In the genomic region with DNA sequence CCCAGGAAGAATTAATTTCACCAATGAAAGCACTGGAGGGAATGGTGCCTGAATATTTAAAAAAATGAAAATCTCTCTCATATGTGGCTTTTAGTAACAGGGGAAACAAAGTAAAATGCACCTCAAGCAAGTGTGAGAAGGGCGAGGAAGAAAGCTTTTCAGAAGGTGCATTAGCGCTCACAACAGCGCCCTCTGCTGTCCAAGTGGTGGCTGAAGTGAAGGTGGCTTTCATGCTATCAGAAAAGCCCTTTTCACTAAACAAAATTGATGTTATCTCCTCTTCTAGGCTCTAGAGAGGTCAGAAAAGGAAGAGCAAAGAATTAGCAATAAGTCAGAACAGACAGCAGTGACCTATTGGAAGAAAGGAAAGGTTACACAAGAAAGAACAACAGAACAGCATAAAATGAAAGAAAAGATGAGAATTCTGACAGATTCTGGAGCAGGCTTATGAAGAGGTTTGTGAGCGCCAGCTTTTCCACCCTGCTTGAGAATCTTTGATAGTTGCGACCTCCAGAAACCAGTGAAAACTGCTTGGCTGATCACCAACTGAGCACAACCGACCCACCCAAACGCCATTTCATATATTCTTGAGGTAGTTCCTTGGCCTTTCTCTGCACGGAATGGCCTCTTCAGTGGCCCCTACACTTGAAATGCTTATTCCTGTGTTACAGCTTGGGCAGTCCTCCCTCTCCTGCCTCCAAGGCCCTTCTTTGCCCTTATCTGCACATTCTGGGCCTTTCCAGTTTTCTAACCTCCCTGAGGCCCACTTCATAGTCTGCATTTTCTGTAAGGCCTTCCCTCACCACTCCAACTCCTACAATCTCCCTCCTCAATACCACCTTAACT, we compare ENCODE assay signal across 9 cellular contexts. TPM values are rescaled to one million over a fixed set of nuclear protein-coding genes. Genes with fewer than 3 reads are reported as not detected.
DNase-seq lines count a peak whose midpoint lies in the region; ATAC-seq and TF ChIP-seq lines count a peak whose summit lies in the region.
"Had no signal": no experiment of that assay in that cellular context is flagged by ENCODE, and none has a peak within 500 bp of the region (broad histone marks: within the 10 kb centered on the region; RNA-seq: fewer than 3 reads in every experiment).

No MANE protein-coding gene starts in this region.

- no peaks in the 10 kb centered on the region for H3K27me3 ChIP-seq in PC-9 (ENCODE audit: insufficient read depth, low read depth)
- H3K27me3 ChIP-seq in ovary, result no peaks in the 10 kb centered on the region

- H3K4me3 ChIP-seq in PC-9 (no peak overlapping the region), ovary (no peak overlapping the region)

- no peaks in the 10 kb centered on the region for H3F3A ChIP-seq in PC-9 (ENCODE audit: insufficient read depth, low read depth)

- H2AFZ ChIP-seq in PC-9, result no peak overlapping the region

- H3K4me2 ChIP-seq in PC-9, result no peak overlapping the region

- TF ChIP-seq CTCF in PC-9 (conservative IDR thresholded peaks at IDR 0.05), result peak; percentile 99
- TF ChIP-seq CTCF in ovary (IDR thresholded peaks at IDR 0.05), result peak; percentile 32 to 70 (median 63)
- TF ChIP-seq CTCF in type B pancreatic cell (conservative IDR thresholded peaks at IDR 0.05), result peak; percentile 93

- ATAC-seq in HG03342 (IDR thresholded peaks at IDR 0.05; ENCODE audit: unreplicated experiment), result peak; percentile 69

- H3K27ac ChIP-seq in PC-9, result no peak overlapping the region
- H3K27ac ChIP-seq in ovary, result no peak overlapping the region

- 75 to 78% (median 76%) methylated on average over 8 of the region's 8 CpGs for WGBS in ovary, 3 donors

- no peak for TF ChIP-seq POLR2A in ovary (IDR thresholded peaks at IDR 0.05)

- BruUV-seq in PC-9 (replicated peaks; lab: Mats Ljungman, UMichigan), result no TSS peak

- no peaks in the 10 kb centered on the region for H3K79me2 ChIP-seq in PC-9 (ENCODE audit: low read depth)

- no peaks in the 10 kb centered on the region for H3K9me2 ChIP-seq in PC-9 (ENCODE audit: insufficient read depth)

- H4K20me1 ChIP-seq in PC-9 (ENCODE audit: insufficient read depth), result no peaks in the 10 kb centered on the region

- no peaks in the 10 kb centered on the region for H3K9me3 Mint-ChIP-seq in type B pancreatic cell

- no peak overlapping the region for H3K27ac Mint-ChIP-seq in type B pancreatic cell

- H3K27me3 Mint-ChIP-seq in type B pancreatic cell, result no peaks in the 10 kb centered on the region

- POLR2A ChIA-PET in PC-9 (lab: Charles Lee; ENCODE audit: unreplicated experiment), result no interaction called here

- TF ChIP-seq EP300 in ovary (IDR thresholded peaks at IDR 0.05), result no peak

- H3K9me3 ChIP-seq in PC-9 (ENCODE audit: insufficient read depth, low read depth) (no peaks in the 10 kb centered on the region), ovary (no peaks in the 10 kb centered on the region)

- H3K4me1 ChIP-seq in PC-9 (replicated peaks; ENCODE audit: insufficient read depth), result no peaks in the 10 kb centered on the region
- peaks cover 2% of the 10 kb centered on the region for H3K4me1 ChIP-seq in ovary (ENCODE audit: insufficient read depth)

- peaks cover 5% of the 10 kb centered on the region for H3K4me1 Mint-ChIP-seq in type B pancreatic cell (ENCODE audit: unreplicated experiment)

- H3K4me3 Mint-ChIP-seq in type B pancreatic cell, result no peak overlapping the region

- H3K36me3 ChIP-seq in PC-9 (ENCODE audit: low read depth), result no peaks in the 10 kb centered on the region
- H3K36me3 ChIP-seq in ovary, result no peaks in the 10 kb centered on the region

- DNase-seq in SIG-M5 treated with dmso at 0.1 percent for 504 hours (lab: John Stamatoyannopoulos, UW; ENCODE audit: unreplicated experiment) (peak; percentile 36), SIG-M5 (lab: John Stamatoyannopoulos, UW) (no peak), PC-9 (peak in 1 of 2 experiments; percentile 49), activated T-helper 1 cell treated with Interleukin-2 at 50 U/mL for 16 hours (ENCODE audit: low read depth) (peak; percentile 45), foreskin melanocyte (peak; percentile 22), ovary (peak; percentile 59 to 83 (median 78)), type B pancreatic cell (ENCODE audit: extremely low spot score, unreplicated experiment) (no peak)

- H3K36me3 Mint-ChIP-seq in type B pancreatic cell, result peaks cover 5% of the 10 kb centered on the region

- intact Hi-C loops in PC-9 (cut with micrococcal nuclease; ENCODE audit: unreplicated experiment), result loop anchor here (5.0 to 10.0 kb wide), 2 partner anchors 550 to 828 kb away; no protein-coding TSS in a partner anchor
- intact Hi-C loops in ovary (cut with DNase I), result loop anchor here in 2 of 4 donors (5.0 to 10.0 kb wide), 2 partner anchors 548 to 550 kb away; no protein-coding TSS in a partner anchor

- CTCF ChIA-PET in PC-9 (lab: Charles Lee), result no interaction called here

RNA-seq across cellular contexts. Expression of a gene that starts 45.3 kb away (rescaled TPM):
- total RNA-seq in PC-9 (2021) (not detected in 2 replicates), ovary (under 1 TPM in 2 of 7 donors, not detected in 5; 0.08 to 0.12 TPM), type B pancreatic cell (ENCODE audit: low replicate concordance) (0.53 and 1.3 TPM in 2 replicates)
- polyA plus RNA-seq in ovary, result under 1 TPM; 0.19 to 0.40 TPM
- total RNA-seq: temporal lobe had no signal

Comparison
In these comparisons a context has a peak if more than half of its experiments do, and no peak if none do; other contexts are left out.
1. DNase-seq: peak in SIG-M5 treated with dmso at 0.1 percent for 504 hours (single experiment), activated T-helper 1 cell treated with Interleukin-2 at 50 U/mL for 16 hours (single experiment), foreskin melanocyte (single experiment) and ovary (5 of 5); none in SIG-M5 (single experiment) and type B pancreatic cell (single experiment).
2. Peak in every context shown above with its lines, with median percentiles within 50 percentile points of each other: CTCF ChIP-seq.